ENCODE assay signal across 9 cellular contexts in genomic region chr1:226126824-226127591, GRCh38. TPM values are rescaled to one million over a fixed set of nuclear protein-coding genes. Genes with fewer than 3 reads are reported as not detected.
DNase-seq lines count a peak whose midpoint lies in the region; ATAC-seq and TF ChIP-seq lines count a peak whose summit lies in the region.
"Had no signal": no experiment of that assay in that cellular context is flagged by ENCODE, and none has a peak within 500 bp of the region (broad histone marks: within the 10 kb centered on the region; RNA-seq: fewer than 3 reads in every experiment).

No MANE protein-coding gene starts in this region.

- H3K36me3 Mint-ChIP-seq in CD14-positive monocyte = peaks cover 0 to 6% of the 10 kb centered on the region in 2 donors
- H3K36me3 Mint-ChIP-seq: activated naive CD4-positive, alpha-beta T cell treated with anti-CD3 and anti-CD28 coated beads, Interleukin-2, amount 50 U/mL, for 24 hours had no signal

- no peak overlapping the region for H3K27ac ChIP-seq in BLaER1

- peak overlapping the region in 2 of 7 donors; percentile 32 to 50 for H3K27ac Mint-ChIP-seq in CD14-positive monocyte
- H3K27ac Mint-ChIP-seq: activated naive CD4-positive, alpha-beta T cell treated with anti-CD3 and anti-CD28 coated beads, Interleukin-2, amount 50 U/mL, for 24 hours had no signal

- peaks cover 56% of the 10 kb centered on the region for H3K4me1 ChIP-seq in BLaER1

- H3K9me3 Mint-ChIP-seq in CD14-positive monocyte = peaks cover 0 to 9% (median 2%) of the 10 kb centered on the region in 7 donors
- H3K9me3 Mint-ChIP-seq: activated naive CD4-positive, alpha-beta T cell treated with anti-CD3 and anti-CD28 coated beads, Interleukin-2, amount 50 U/mL, for 24 hours had no signal

- ATAC-seq in GM19452 (IDR thresholded peaks at IDR 0.05; ENCODE audit: unreplicated experiment) = peak; percentile 0
- peak; percentile 0 for ATAC-seq in left colon
- no peak for ATAC-seq in SK-N-SH treated with all-trans-retinoic acid at 6 μM for 48 hours

- H3K27me3 Mint-ChIP-seq in CD14-positive monocyte (ENCODE audit: low read depth in 3 of 3) = peaks cover 14 to 24% (median 20%) of the 10 kb centered on the region in 3 donors
- H3K27me3 Mint-ChIP-seq: activated naive CD4-positive, alpha-beta T cell treated with anti-CD3 and anti-CD28 coated beads, Interleukin-2, amount 50 U/mL, for 24 hours had no signal

- H4K20me1 ChIP-seq in BLaER1 = no peaks in the 10 kb centered on the region

- H3K4me3 Mint-ChIP-seq in CD14-positive monocyte = no peak overlapping the region
- H3K4me3 Mint-ChIP-seq: activated naive CD4-positive, alpha-beta T cell treated with anti-CD3 and anti-CD28 coated beads, Interleukin-2, amount 50 U/mL, for 24 hours had no signal

- H3K9me3 ChIP-seq in BLaER1 = peaks cover 9% of the 10 kb centered on the region

- H3K9ac ChIP-seq in BLaER1 = no peak overlapping the region

- peak overlapping the region; percentile 75 for H3K4me2 ChIP-seq in BLaER1

- H3K4me3 ChIP-seq in BLaER1 = no peak overlapping the region

- H3K27me3 ChIP-seq in BLaER1 = no peaks in the 10 kb centered on the region

- peaks cover 28% of the 10 kb centered on the region for H3K4me1 Mint-ChIP-seq in CD14-positive monocyte

- H3K36me3 ChIP-seq in BLaER1 = no peaks in the 10 kb centered on the region

- intact Hi-C loops in left colon (cut with DNase I, micrococcal nuclease) = loop anchor here (5.0 to 10.0 kb wide), 3 partner anchors 58 to 70 kb away; partner anchors contain the start of genes ACBD3 (in 1 of the 2) and H3-3A (in 1 of the 2)
- intact Hi-C loops in CD14-positive monocyte (cut with micrococcal nuclease) = no loop called here

- TF ChIP-seq CTCF in CD14-positive monocyte (IDR thresholded peaks at IDR 0.05) = no peak

- peak; percentile 77 for DNase-seq in RPMI8226
- peak in 1 of 2 donors; percentile 36 for DNase-seq in left colon
- no peak for DNase-seq in NCI-H1436 (lab: John Stamatoyannopoulos, UW)
- no peak for DNase-seq in CD14-positive monocyte (ENCODE audit: low spot score)
- DNase-seq in stimulated activated naive CD4-positive, alpha-beta T cell treated with Interleukin-2 at 50 U/mL for 16 hours (lab: John Stamatoyannopoulos, UW) = no peak

TF ChIP-seq in SK-N-SH treated with all-trans-retinoic acid at 6 μM for 48 hours, 23 proteins besides CTCF, POLR2A, EP300 and RAD21:
- TF ChIP-seq ZNF565 (CRISPR knock-in tag; conservative IDR thresholded peaks at IDR 0.05; ENCODE audit: low read depth) (no peak), PATZ1 (CRISPR knock-in tag; IDR thresholded peaks at IDR 0.05; ENCODE audit: borderline replicate concordance) (no peak), ZNF8 (CRISPR knock-in tag; IDR thresholded peaks at IDR 0.05) (no peak), POU6F1 (CRISPR knock-in tag; IDR thresholded peaks at IDR 0.05; ENCODE audit: borderline replicate concordance, low read depth) (no peak), ARNTL (CRISPR knock-in tag; IDR thresholded peaks at IDR 0.05; ENCODE audit: borderline replicate concordance, low read depth) (no peak), ZFP30 (CRISPR knock-in tag; IDR thresholded peaks at IDR 0.05) (no peak), ISL1 (CRISPR knock-in tag; IDR thresholded peaks at IDR 0.05) (no peak), CSDC2 (CRISPR knock-in tag; IDR thresholded peaks at IDR 0.05) (no peak), ZNF70 (CRISPR knock-in tag; IDR thresholded peaks at IDR 0.05) (no peak), RARB (CRISPR knock-in tag; IDR thresholded peaks at IDR 0.05) (no peak), BACH2 (CRISPR knock-in tag; IDR thresholded peaks at IDR 0.05; ENCODE audit: borderline replicate concordance) (no peak), ZC3H10 (CRISPR knock-in tag; IDR thresholded peaks at IDR 0.05) (no peak), ESRRG (CRISPR knock-in tag; IDR thresholded peaks at IDR 0.05) (no peak), TOX (CRISPR knock-in tag; IDR thresholded peaks at IDR 0.05; ENCODE audit: borderline replicate concordance) (no peak), TCF4 (CRISPR knock-in tag; IDR thresholded peaks at IDR 0.05; ENCODE audit: borderline replicate concordance) (no peak), ZFP3 (CRISPR knock-in tag; IDR thresholded peaks at IDR 0.05) (no peak), SNAI2 (CRISPR knock-in tag; IDR thresholded peaks at IDR 0.05) (no peak)
- TF ChIP-seq, protein P1, sequence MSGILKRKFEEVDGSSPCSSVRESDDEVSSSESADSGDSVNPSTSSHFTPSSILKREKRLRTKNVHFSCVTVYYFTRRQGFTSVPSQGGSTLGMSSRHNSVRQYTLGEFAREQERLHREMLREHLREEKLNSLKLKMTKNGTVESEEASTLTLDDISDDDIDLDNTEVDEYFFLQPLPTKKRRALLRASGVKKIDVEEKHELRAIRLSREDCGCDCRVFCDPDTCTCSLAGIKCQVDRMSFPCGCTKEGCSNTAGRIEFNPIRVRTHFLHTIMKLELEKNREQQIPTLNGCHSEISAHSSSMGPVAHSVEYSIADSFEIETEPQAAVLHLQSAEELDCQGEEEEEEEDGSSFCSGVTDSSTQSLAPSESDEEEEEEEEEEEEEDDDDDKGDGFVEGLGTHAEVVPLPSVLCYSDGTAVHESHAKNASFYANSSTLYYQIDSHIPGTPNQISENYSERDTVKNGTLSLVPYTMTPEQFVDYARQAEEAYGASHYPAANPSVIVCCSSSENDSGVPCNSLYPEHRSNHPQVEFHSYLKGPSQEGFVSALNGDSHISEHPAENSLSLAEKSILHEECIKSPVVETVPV (CRISPR knock-in tag; IDR thresholded peaks at IDR 0.05) = no peak
- TF ChIP-seq, protein P2, sequence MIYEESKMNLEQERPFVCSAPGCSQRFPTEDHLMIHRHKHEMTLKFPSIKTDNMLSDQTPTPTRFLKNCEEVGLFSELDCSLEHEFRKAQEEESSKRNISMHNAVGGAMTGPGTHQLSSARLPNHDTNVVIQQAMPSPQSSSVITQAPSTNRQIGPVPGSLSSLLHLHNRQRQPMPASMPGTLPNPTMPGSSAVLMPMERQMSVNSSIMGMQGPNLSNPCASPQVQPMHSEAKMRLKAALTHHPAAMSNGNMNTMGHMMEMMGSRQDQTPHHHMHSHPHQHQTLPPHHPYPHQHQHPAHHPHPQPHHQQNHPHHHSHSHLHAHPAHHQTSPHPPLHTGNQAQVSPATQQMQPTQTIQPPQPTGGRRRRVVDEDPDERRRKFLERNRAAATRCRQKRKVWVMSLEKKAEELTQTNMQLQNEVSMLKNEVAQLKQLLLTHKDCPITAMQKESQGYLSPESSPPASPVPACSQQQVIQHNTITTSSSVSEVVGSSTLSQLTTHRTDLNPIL (CRISPR knock-in tag; IDR thresholded peaks at IDR 0.05; ENCODE audit: low read depth) = no peak
- TF ChIP-seq, protein P3, sequence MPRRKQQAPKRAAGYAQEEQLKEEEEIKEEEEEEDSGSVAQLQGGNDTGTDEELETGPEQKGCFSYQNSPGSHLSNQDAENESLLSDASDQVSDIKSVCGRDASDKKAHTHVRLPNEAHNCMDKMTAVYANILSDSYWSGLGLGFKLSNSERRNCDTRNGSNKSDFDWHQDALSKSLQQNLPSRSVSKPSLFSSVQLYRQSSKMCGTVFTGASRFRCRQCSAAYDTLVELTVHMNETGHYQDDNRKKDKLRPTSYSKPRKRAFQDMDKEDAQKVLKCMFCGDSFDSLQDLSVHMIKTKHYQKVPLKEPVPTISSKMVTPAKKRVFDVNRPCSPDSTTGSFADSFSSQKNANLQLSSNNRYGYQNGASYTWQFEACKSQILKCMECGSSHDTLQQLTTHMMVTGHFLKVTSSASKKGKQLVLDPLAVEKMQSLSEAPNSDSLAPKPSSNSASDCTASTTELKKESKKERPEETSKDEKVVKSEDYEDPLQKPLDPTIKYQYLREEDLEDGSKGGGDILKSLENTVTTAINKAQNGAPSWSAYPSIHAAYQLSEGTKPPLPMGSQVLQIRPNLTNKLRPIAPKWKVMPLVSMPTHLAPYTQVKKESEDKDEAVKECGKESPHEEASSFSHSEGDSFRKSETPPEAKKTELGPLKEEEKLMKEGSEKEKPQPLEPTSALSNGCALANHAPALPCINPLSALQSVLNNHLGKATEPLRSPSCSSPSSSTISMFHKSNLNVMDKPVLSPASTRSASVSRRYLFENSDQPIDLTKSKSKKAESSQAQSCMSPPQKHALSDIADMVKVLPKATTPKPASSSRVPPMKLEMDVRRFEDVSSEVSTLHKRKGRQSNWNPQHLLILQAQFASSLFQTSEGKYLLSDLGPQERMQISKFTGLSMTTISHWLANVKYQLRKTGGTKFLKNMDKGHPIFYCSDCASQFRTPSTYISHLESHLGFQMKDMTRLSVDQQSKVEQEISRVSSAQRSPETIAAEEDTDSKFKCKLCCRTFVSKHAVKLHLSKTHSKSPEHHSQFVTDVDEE (CRISPR knock-in tag; IDR thresholded peaks at IDR 0.05) = no peak

RNA-seq across cellular contexts. Expression of gene ACBD3, which starts 59.5 kb away (rescaled TPM):
- 10 to 100 TPM; 45.8 to 56.0 TPM for total RNA-seq in left colon
- polyA plus RNA-seq in CD14-positive monocyte = 10 to 100 TPM; 11.4 to 16.3 TPM

Comparison
In these comparisons a context has a peak if more than half of its experiments do, and no peak if none do; other contexts are left out.
1. intact Hi-C loops: an anchor here in left colon (5.0 to 10.0 kb wide); none called in CD14-positive monocyte.